11 cellular contexts compared by ENCODE assay signal in genomic region chr3:129558772-129559564, GRCh38.
DNase-seq lines count a peak whose midpoint lies in the region; ATAC-seq and TF ChIP-seq lines count a peak whose summit lies in the region.
"Had no signal": no experiment of that assay in that cellular context is flagged by ENCODE, and none has a peak within 500 bp of the region (broad histone marks: within the 10 kb centered on the region; RNA-seq: fewer than 3 reads in every experiment).

No MANE protein-coding gene starts in this region.

- peak overlapping the region; percentile 79 for H3K27ac ChIP-seq in SK-N-MC
- H3K27ac ChIP-seq in tibial artery: peak overlapping the region; percentile 86 to 90

- peak overlapping the region; percentile 59 for H3K9ac ChIP-seq in SK-N-MC (ENCODE audit: insufficient read length)

- no peak for ATAC-seq in GM18502 (IDR thresholded peaks at IDR 0.05; ENCODE audit: poor library complexity, unreplicated experiment)

- no peak for TF ChIP-seq CTCF in foreskin fibroblast (IDR thresholded peaks at IDR 0.05; ENCODE audit: low read depth, low read length)
- no peak for TF ChIP-seq CTCF in tibial artery (IDR thresholded peaks at IDR 0.05)

- H3K27me3 ChIP-seq in tibial artery: no peaks in the 10 kb centered on the region

- peak in 2 of 3 experiments; percentile 47 to 73 for DNase-seq in NCI-H1417 (lab: John Stamatoyannopoulos, UW)
- no peak for DNase-seq in NCI-H1417 treated with DMSO at 0.1 percent for 48 hours (lab: John Stamatoyannopoulos, UW)
- DNase-seq in SK-N-MC (ENCODE audit: low read depth, low spot score): no peak
- DNase-seq in foreskin fibroblast: peak; percentile 97
- DNase-seq in tibial artery: no peak
- DNase-seq in activated effector memory CD4-positive, alpha-beta T cell treated with anti-CD3 and anti-CD28 coated beads, Interleukin-2, amount 50 U/mL, for 16 hours: no peak
- DNase-seq in NCI-H2081 treated with DMSO at 0.1 percent for 48 hours (lab: John Stamatoyannopoulos, UW): no peak
- DNase-seq: activated naive CD8-positive, alpha-beta T cell treated with anti-CD3 and anti-CD28 coated beads, Interleukin-2, amount 50 U/mL, for 24 hours; kidney glomerular epithelial cell; stimulated activated CD4-positive, alpha-beta T cell treated with anti-CD3 and anti-CD28 coated beads, Interleukin-2, amount 100 ng/mL, for 48 hours had no signal

- intact Hi-C loops in tibial artery (cut with DNase I; ENCODE audit: low total_unique reads): loop anchor here (5.0 kb wide), 2 partner anchors 43 to 67 kb away; no protein-coding TSS in a partner anchor

- peaks cover 12 to 98% (median 82%) of the 10 kb centered on the region in 4 donors for H3K4me1 ChIP-seq in tibial artery

- H3K4me3 ChIP-seq in SK-N-MC (peak overlapping the region; percentile 55), foreskin fibroblast (ENCODE audit: low read depth in 1 of 2, low read length in 2 of 2) (peak overlapping the region in 1 of 2 donors; percentile 40), tibial artery (no peak overlapping the region)

- H3K9me3 ChIP-seq in SK-N-MC (ENCODE audit: low read depth, low read length) (no peaks in the 10 kb centered on the region), tibial artery (no peaks in the 10 kb centered on the region)

- H3K36me3 ChIP-seq in SK-N-MC (ENCODE audit: insufficient read depth, low read length) (peaks cover 62% of the 10 kb centered on the region), tibial artery (peaks cover 23 to 60% (median 38%) of the 10 kb centered on the region in 3 donors)

Comparison
In these comparisons a context has a peak if more than half of its experiments do, and no peak if none do; other contexts are left out.
1. DNase-seq: peak in NCI-H1417 (2 of 3) and foreskin fibroblast (2 of 2); none in NCI-H1417 treated with DMSO at 0.1 percent for 48 hours (single experiment), SK-N-MC (single experiment), tibial artery (0 of 2), activated effector memory CD4-positive, alpha-beta T cell treated with anti-CD3 and anti-CD28 coated beads, Interleukin-2, amount 50 U/mL, for 16 hours (single experiment) and NCI-H2081 treated with DMSO at 0.1 percent for 48 hours (single experiment).